In genomic region chr9:35801328-35802128, GRCh38 we compare ENCODE assay signal across 18 cellular contexts. TPM values are rescaled to one million over a fixed set of nuclear protein-coding genes. Genes with fewer than 3 reads are reported as not detected.
A peak's percentile ranks its signal among the peaks of the same experiment; 100 is the strongest.
DNase-seq lines count a peak whose midpoint lies in the region; ATAC-seq and TF ChIP-seq lines count a peak whose summit lies in the region.
"Had no signal": no experiment of that assay in that cellular context is flagged by ENCODE, and none has a peak within 500 bp of the region (broad histone marks: within the 10 kb centered on the region; RNA-seq: fewer than 3 reads in every experiment).

No MANE protein-coding gene starts in this region.

- no peak overlapping the region for H2AFZ ChIP-seq in Karpas-422 (ENCODE audit: low read length)
- H2AFZ ChIP-seq: GM23338 had no signal

- no peaks in the 10 kb centered on the region for H3K9me3 Mint-ChIP-seq in endodermal cell
- H3K9me3 Mint-ChIP-seq in neural crest cell: no peaks in the 10 kb centered on the region
- H3K9me3 Mint-ChIP-seq in activated CD8-positive, alpha-beta T cell treated with anti-CD3 and anti-CD28 coated beads, Interleukin-2, amount 10 ng/mL, durations not matched to agents 7 days and 5 days (ENCODE audit: insufficient read depth): no peaks in the 10 kb centered on the region
- H3K9me3 Mint-ChIP-seq: GM23338 had no signal

- ATAC-seq in activated CD8-positive, alpha-beta T cell treated with anti-CD3 and anti-CD28 coated beads, Interleukin-2, amount 10 ng/mL, durations not matched to agents 7 days and 5 days: no peak
- ATAC-seq: GM23338, HCT116 had no signal

- TF ChIP-seq POLR2A in testis (IDR thresholded peaks at IDR 0.05): no peak

- no peaks in the 10 kb centered on the region for H3K79me2 ChIP-seq in Karpas-422 (ENCODE audit: low read length)

- no peak overlapping the region for H3K4me3 ChIP-seq in Karpas-422 (ENCODE audit: low read length)
- H3K4me3 ChIP-seq in endodermal cell (ENCODE audit: low read length): peak overlapping the region; percentile 64
- H3K4me3 ChIP-seq in testis: no peak overlapping the region
- H3K4me3 ChIP-seq in WERI-Rb-1 (ENCODE audit: low read depth, low read length): no peak overlapping the region
- H3K4me3 ChIP-seq: GM23338, SJSA1 had no signal

- CTCF ChIA-PET in activated CD8-positive, alpha-beta T cell treated with anti-CD3 and anti-CD28 coated beads, Interleukin-2, amount 10 ng/mL, durations not matched to agents 7 days and 5 days (lab: Charles Lee): no interaction called here

- H3K27me3 Mint-ChIP-seq in endodermal cell (ENCODE audit: insufficient read depth) (no peaks in the 10 kb centered on the region), neural crest cell (ENCODE audit: low read depth) (no peaks in the 10 kb centered on the region)
- no peaks in the 10 kb centered on the region for H3K27me3 Mint-ChIP-seq in activated CD8-positive, alpha-beta T cell treated with anti-CD3 and anti-CD28 coated beads, Interleukin-2, amount 10 ng/mL, durations not matched to agents 7 days and 5 days (ENCODE audit: low read depth)

- no peak for DNase-seq in Karpas-422
- DNase-seq in endodermal cell: no peak
- DNase-seq in neural crest cell (ENCODE audit: low read depth, low spot score): no peak
- no peak for DNase-seq in activated CD8-positive, alpha-beta T cell treated with anti-CD3 and anti-CD28 coated beads, Interleukin-2, amount 10 ng/mL, durations not matched to agents 7 days and 5 days
- no peak for DNase-seq in testis
- DNase-seq in WERI-Rb-1: no peak
- DNase-seq: Calu3, DMS53, MV-4-11, NCI-H1417, NCI-H1930, NCI-H2171, NCI-H748 treated with DMSO at 0.1 percent for 48 hours had no signal

- WGBS in endodermal cell (ENCODE audit: insufficient coverage in 1 of 2, insufficient read length in 1 of 2), 2 experiments: 88 to 96% methylated on average over 12 to 13 of the region's 13 CpGs
- 90 to 94% methylated on average over 13 of the region's 13 CpGs for WGBS in testis, 2 donors

- H3K36me3 Mint-ChIP-seq in endodermal cell (ENCODE audit: low read depth) (peaks cover 25% of the 10 kb centered on the region), neural crest cell (ENCODE audit: low read depth) (peaks cover 3% of the 10 kb centered on the region)
- H3K36me3 Mint-ChIP-seq in activated CD8-positive, alpha-beta T cell treated with anti-CD3 and anti-CD28 coated beads, Interleukin-2, amount 10 ng/mL, durations not matched to agents 7 days and 5 days (ENCODE audit: low read depth): peaks cover 6% of the 10 kb centered on the region

- TF ChIP-seq CTCF in endodermal cell (conservative IDR thresholded peaks at IDR 0.05): no peak
- TF ChIP-seq CTCF in neural crest cell (conservative IDR thresholded peaks at IDR 0.05): no peak
- TF ChIP-seq CTCF in testis (IDR thresholded peaks at IDR 0.05): no peak
- no peak for TF ChIP-seq CTCF in WERI-Rb-1 (IDR thresholded peaks at IDR 0.05; ENCODE audit: low read depth, low read length)

- peak overlapping the region; percentile 41 for H3K27ac Mint-ChIP-seq in endodermal cell
- peak overlapping the region; percentile 74 for H3K27ac Mint-ChIP-seq in neural crest cell (ENCODE audit: unreplicated experiment)
- H3K27ac Mint-ChIP-seq in activated CD8-positive, alpha-beta T cell treated with anti-CD3 and anti-CD28 coated beads, Interleukin-2, amount 10 ng/mL, durations not matched to agents 7 days and 5 days: no peak overlapping the region
- H3K27ac Mint-ChIP-seq: GM23338 had no signal

- H3K4me1 Mint-ChIP-seq in endodermal cell (peaks cover 13% of the 10 kb centered on the region), neural crest cell (peaks cover 4% of the 10 kb centered on the region)
- peaks cover 21% of the 10 kb centered on the region for H3K4me1 Mint-ChIP-seq in activated CD8-positive, alpha-beta T cell treated with anti-CD3 and anti-CD28 coated beads, Interleukin-2, amount 10 ng/mL, durations not matched to agents 7 days and 5 days (ENCODE audit: low read depth)

- intact Hi-C loops in testis (cut with DNase I; ENCODE audit: low total_unique reads): no loop called here

- no peaks in the 10 kb centered on the region for H3K4me1 ChIP-seq in Karpas-422 (ENCODE audit: low read length)
- H3K4me1 ChIP-seq in endodermal cell (ENCODE audit: control insufficient read depth, insufficient read depth, low read length): peaks cover 8% of the 10 kb centered on the region
- no peaks in the 10 kb centered on the region for H3K4me1 ChIP-seq in testis

- H3K4me2 ChIP-seq in Karpas-422 (ENCODE audit: low read depth, low read length, poor library complexity, severe bottlenecking): no peak overlapping the region
- H3K4me2 ChIP-seq: GM23338 had no signal

- H3K9ac ChIP-seq in Karpas-422 (ENCODE audit: low read length) (0 out of 2 replicates have a peak overlapping the region, but pooled peaks have one; percentile 10), endodermal cell (ENCODE audit: extremely low read depth, low read length, poor library complexity, severe bottlenecking) (no peak overlapping the region)

- no peaks in the 10 kb centered on the region for H3K9me2 ChIP-seq in Karpas-422 (replicated peaks; ENCODE audit: insufficient read depth, low read length)

- H3K27me3 ChIP-seq in Karpas-422 (ENCODE audit: low read length) (no peaks in the 10 kb centered on the region), endodermal cell (ENCODE audit: control insufficient read depth, insufficient read depth, low read length, poor library complexity, severe bottlenecking) (no peaks in the 10 kb centered on the region), testis (no peaks in the 10 kb centered on the region), WERI-Rb-1 (ENCODE audit: insufficient read depth, low read depth, severe bottlenecking) (no peaks in the 10 kb centered on the region)
- H3K27me3 ChIP-seq: SJSA1 had no signal

- POLR2A ChIA-PET in activated CD8-positive, alpha-beta T cell treated with anti-CD3 and anti-CD28 coated beads, Interleukin-2, amount 10 ng/mL, durations not matched to agents 7 days and 5 days (lab: Charles Lee): no interaction called here

- no peaks in the 10 kb centered on the region for H4K20me1 ChIP-seq in Karpas-422 (ENCODE audit: insufficient read depth, low read depth, low read length)

- no peak overlapping the region for H3K4me3 Mint-ChIP-seq in endodermal cell
- no peak overlapping the region for H3K4me3 Mint-ChIP-seq in neural crest cell
- no peak overlapping the region for H3K4me3 Mint-ChIP-seq in activated CD8-positive, alpha-beta T cell treated with anti-CD3 and anti-CD28 coated beads, Interleukin-2, amount 10 ng/mL, durations not matched to agents 7 days and 5 days
- H3K4me3 Mint-ChIP-seq: GM23338 had no signal

- H3K36me3 ChIP-seq in Karpas-422 (ENCODE audit: insufficient read depth, low read length) (peaks cover 14% of the 10 kb centered on the region), endodermal cell (ENCODE audit: control insufficient read depth, insufficient read depth, low read length) (peaks cover 22% of the 10 kb centered on the region), testis (ENCODE audit: low read depth, missing control alignments) (no peaks in the 10 kb centered on the region), WERI-Rb-1 (peaks cover 80% of the 10 kb centered on the region)

- no peaks in the 10 kb centered on the region for H3K9me3 ChIP-seq in Karpas-422 (ENCODE audit: low read length)
- H3K9me3 ChIP-seq in endodermal cell (ENCODE audit: control insufficient read depth, low read length): no peaks in the 10 kb centered on the region
- no peaks in the 10 kb centered on the region for H3K9me3 ChIP-seq in testis
- no peaks in the 10 kb centered on the region for H3K9me3 ChIP-seq in WERI-Rb-1 (ENCODE audit: severe bottlenecking)
- H3K9me3 ChIP-seq: SJSA1 had no signal

- H3K27ac ChIP-seq in Karpas-422 (ENCODE audit: low read length): no peak overlapping the region
- H3K27ac ChIP-seq in endodermal cell (ENCODE audit: low read depth, low read length): no peak overlapping the region
- H3K27ac ChIP-seq in testis: no peak overlapping the region
- no peak overlapping the region for H3K27ac ChIP-seq in WERI-Rb-1
- H3K27ac ChIP-seq: SJSA1 had no signal

RNA-seq across cellular contexts. Expression of gene NPR2, which starts 10.1 kb away (rescaled TPM):
- 8.5 and 18.0 TPM in 2 replicates for total RNA-seq in Karpas-422 (2014; rRNA removed; shearing (Covaris generic); ENCODE audit: low replicate concordance)
- 10 to 100 TPM; 22.9 to 26.0 TPM for total RNA-seq in endodermal cell
- 22.9 TPM for polyA plus RNA-seq in endodermal cell (2013, experiment 1 of 2)
- 20.2 TPM for polyA plus RNA-seq in endodermal cell (2013, experiment 2 of 2)
- total RNA-seq in neural crest cell: 26.9 and 27.6 TPM in 2 replicates
- 10 to 100 TPM; 10.8 to 11.1 TPM for total RNA-seq in activated CD8-positive, alpha-beta T cell treated with anti-CD3 and anti-CD28 coated beads, Interleukin-2, amount 10 ng/mL, durations not matched to agents 7 days and 5 days
- 10 to 100 TPM; 16.1 to 23.4 TPM for total RNA-seq in testis
- polyA plus RNA-seq in testis (ENCODE audit: insufficient read depth, low read depth, low replicate concordance): 18.5 TPM

RNA-seq across cellular contexts. Expression of gene SPAG8, which starts 10.5 kb away (rescaled TPM):
- 0.07 and 0.90 TPM in 2 replicates for total RNA-seq in Karpas-422 (2014; rRNA removed; shearing (Covaris generic); ENCODE audit: low replicate concordance)
- 1 to 10 TPM; 1.2 to 1.4 TPM for total RNA-seq in endodermal cell
- 2.2 TPM for polyA plus RNA-seq in endodermal cell (2013, experiment 1 of 2)
- 1.9 TPM for polyA plus RNA-seq in endodermal cell (2013, experiment 2 of 2)
- total RNA-seq in neural crest cell: 1.4 TPM in 2 replicates
- 1 to 10 TPM; 1.3 to 1.5 TPM for total RNA-seq in activated CD8-positive, alpha-beta T cell treated with anti-CD3 and anti-CD28 coated beads, Interleukin-2, amount 10 ng/mL, durations not matched to agents 7 days and 5 days
- 10 to 100 TPM; 18.9 to 27.0 TPM for total RNA-seq in testis
- 81.5 TPM for polyA plus RNA-seq in testis (ENCODE audit: insufficient read depth, low read depth, low replicate concordance)

RNA-seq across cellular contexts. Expression of gene HINT2, which starts 13.3 kb away (rescaled TPM):
- 84.0 and 146 TPM in 2 replicates for total RNA-seq in Karpas-422 (2014; rRNA removed; shearing (Covaris generic); ENCODE audit: low replicate concordance)
- total RNA-seq in endodermal cell (10 to 100 TPM; 34.3 to 48.6 TPM), neural crest cell (54.1 and 60.1 TPM in 2 replicates), testis (10 to 100 TPM; 36.1 to 36.9 TPM)
- polyA plus RNA-seq in endodermal cell (2013, experiment 1 of 2): 68.5 TPM
- 57.9 TPM for polyA plus RNA-seq in endodermal cell (2013, experiment 2 of 2)
- 10 to 100 TPM; 74.7 to 76.8 TPM for total RNA-seq in activated CD8-positive, alpha-beta T cell treated with anti-CD3 and anti-CD28 coated beads, Interleukin-2, amount 10 ng/mL, durations not matched to agents 7 days and 5 days
- polyA plus RNA-seq in testis (ENCODE audit: insufficient read depth, low read depth, low replicate concordance): 55.1 TPM

RNA-seq across cellular contexts. Expression of gene FAM221B, which starts 27.0 kb away (rescaled TPM):
- not detected in 2 replicates for total RNA-seq in Karpas-422 (2014; rRNA removed; shearing (Covaris generic); ENCODE audit: low replicate concordance)
- total RNA-seq in endodermal cell: under 1 TPM in 1 of 2 donors, not detected in 1; 0.22 TPM
- 0.32 TPM for polyA plus RNA-seq in endodermal cell (2013, experiment 1 of 2)
- 0.70 TPM for polyA plus RNA-seq in endodermal cell (2013, experiment 2 of 2)
- 0.19 and 0.43 TPM in 2 replicates for total RNA-seq in neural crest cell
- total RNA-seq in activated CD8-positive, alpha-beta T cell treated with anti-CD3 and anti-CD28 coated beads, Interleukin-2, amount 10 ng/mL, durations not matched to agents 7 days and 5 days: not detected
- 1 to 10 TPM; 4.2 to 7.2 TPM for total RNA-seq in testis
- polyA plus RNA-seq in testis (ENCODE audit: insufficient read depth, low read depth, low replicate concordance): 17.1 TPM
- total RNA-seq: Calu3, GM23338, HT1080, NCI-H460, SJSA1 had no signal

RNA-seq across cellular contexts. Expression of gene TMEM8B, which starts 27.5 kb away (rescaled TPM):
- total RNA-seq in Karpas-422 (2014; rRNA removed; shearing (Covaris generic); ENCODE audit: low replicate concordance): 2.9 and 3.0 TPM in 2 replicates
- total RNA-seq in endodermal cell (10 to 100 TPM; 12.8 to 18.3 TPM), neural crest cell (23.9 and 26.5 TPM in 2 replicates), testis (10 to 100 TPM; 22.2 to 24.5 TPM)
- 29.5 TPM for polyA plus RNA-seq in endodermal cell (2013, experiment 1 of 2)
- polyA plus RNA-seq in endodermal cell (2013, experiment 2 of 2): 26.0 TPM
- total RNA-seq in activated CD8-positive, alpha-beta T cell treated with anti-CD3 and anti-CD28 coated beads, Interleukin-2, amount 10 ng/mL, durations not matched to agents 7 days and 5 days: 1 to 10 TPM; 1.6 to 2.3 TPM
- 24.6 TPM for polyA plus RNA-seq in testis (ENCODE audit: insufficient read depth, low read depth, low replicate concordance)
